ENCODE assay signal across 11 cellular contexts in genomic region chr3:29804044-29804443, GRCh38.
"Had no signal": no experiment of that assay in that cellular context is flagged by ENCODE, and none has a peak within 500 bp of the region (broad histone marks: within the 10 kb centered on the region; RNA-seq: fewer than 3 reads in every experiment).

No MANE protein-coding gene starts in this region.

- FAIRE-seq: H1, H54 had no signal

- DNase-seq: GM23248, GOT3, H7, H9, HCEC 1CT, HFFc6 had no signal

- H3K27ac ChIP-seq: GM23248 had no signal

- H3K9me3 ChIP-seq: HAP-1 had no signal

- ATAC-seq: GM23338, HCT116 had no signal

- H3K4me3 Mint-ChIP-seq: GM23338, H9, HFFc6 had no signal

- H3K27ac Mint-ChIP-seq: GM23338, H9, HFFc6 had no signal

- H3K4me2 ChIP-seq: GM23338 had no signal

- H2AFZ ChIP-seq: GM23248, GM23338 had no signal

- H3K9ac ChIP-seq: GM23248 had no signal

- H3K36me3 ChIP-seq: HAP-1 had no signal

- H3K4me3 ChIP-seq: GM23248, GM23338, HAP-1 had no signal

- H3K9me3 Mint-ChIP-seq: GM23338, H9, HFFc6 had no signal
